In the genomic region with DNA sequence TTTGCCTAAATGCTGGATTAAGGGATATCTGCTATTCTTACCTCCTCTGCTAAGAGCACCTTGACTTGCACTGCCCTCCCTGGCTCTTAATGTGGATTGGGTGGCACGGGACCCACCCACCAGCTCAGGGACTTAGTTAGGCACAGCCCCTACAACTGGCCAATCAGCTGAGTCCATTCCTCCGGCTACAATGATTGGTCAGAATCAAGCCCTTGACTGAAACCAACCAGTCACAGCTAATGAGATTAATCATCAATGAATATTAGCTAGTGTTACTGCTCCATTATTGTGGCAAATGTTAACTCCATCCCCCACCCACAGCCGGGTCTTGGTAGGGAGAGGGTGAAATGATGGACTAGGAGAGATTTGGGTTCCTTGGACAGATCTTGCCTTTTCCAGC, we compare ENCODE assay signal across 1 cellular context.
TF ChIP-seq lines count a peak whose summit lies in the region.

No MANE protein-coding gene starts in this region.

TF ChIP-seq in IMR-90, 13 proteins besides CTCF, POLR2A, EP300 and RAD21:
- TF ChIP-seq, protein P1, sequence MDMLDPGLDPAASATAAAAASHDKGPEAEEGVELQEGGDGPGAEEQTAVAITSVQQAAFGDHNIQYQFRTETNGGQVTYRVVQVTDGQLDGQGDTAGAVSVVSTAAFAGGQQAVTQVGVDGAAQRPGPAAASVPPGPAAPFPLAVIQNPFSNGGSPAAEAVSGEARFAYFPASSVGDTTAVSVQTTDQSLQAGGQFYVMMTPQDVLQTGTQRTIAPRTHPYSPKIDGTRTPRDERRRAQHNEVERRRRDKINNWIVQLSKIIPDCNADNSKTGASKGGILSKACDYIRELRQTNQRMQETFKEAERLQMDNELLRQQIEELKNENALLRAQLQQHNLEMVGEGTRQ (IDR thresholded peaks at IDR 0.05; ENCODE audit: low read depth, low read length) = no peak
- TF ChIP-seq RFX5 (IDR thresholded peaks at IDR 0.05; ENCODE audit: low read depth, low read length) = no peak
- no peak for TF ChIP-seq BHLHE40 (IDR thresholded peaks at IDR 0.05; ENCODE audit: low read depth, low read length)
- no peak for TF ChIP-seq CHD1 (IDR thresholded peaks at IDR 0.05; ENCODE audit: low read depth, low read length)
